In genomic region chr7:43248961-43249807, GRCh38 we compare ENCODE assay signal across 11 cellular contexts.
DNase-seq lines count a peak whose midpoint lies in the region; ATAC-seq and TF ChIP-seq lines count a peak whose summit lies in the region.
"Had no signal": no experiment of that assay in that cellular context is flagged by ENCODE, and none has a peak within 500 bp of the region (broad histone marks: within the 10 kb centered on the region; RNA-seq: fewer than 3 reads in every experiment).

No MANE protein-coding gene starts in this region.

- no peak overlapping the region for H3K4me3 ChIP-seq in left lung
- H3K4me3 ChIP-seq in urinary bladder (ENCODE audit: low read depth, low read length) = peak overlapping the region; percentile 25

- H3K4me1 ChIP-seq in left lung = no peaks in the 10 kb centered on the region
- no peaks in the 10 kb centered on the region for H3K4me1 ChIP-seq in urinary bladder (ENCODE audit: insufficient read depth)

- H3K9me3 ChIP-seq in left lung = no peaks in the 10 kb centered on the region

- H3K4me1 Mint-ChIP-seq in activated CD8-positive, alpha-beta T cell treated with anti-CD3 and anti-CD28 coated beads for 36 hours (ENCODE audit: low read depth) = no peaks in the 10 kb centered on the region
- no peaks in the 10 kb centered on the region for H3K4me1 Mint-ChIP-seq in activated T-helper 17 cell treated with anti-CD3 and anti-CD28 coated beads, Interleukin-2, amount 50 U/mL, for 72 hours

- peaks cover 0 to 23% of the 10 kb centered on the region in 2 donors for H3K27me3 ChIP-seq in left lung

- no peaks in the 10 kb centered on the region for H3K9me3 Mint-ChIP-seq in activated CD8-positive, alpha-beta T cell treated with anti-CD3 and anti-CD28 coated beads for 36 hours
- H3K9me3 Mint-ChIP-seq in activated T-helper 17 cell treated with anti-CD3 and anti-CD28 coated beads, Interleukin-2, amount 50 U/mL, for 72 hours = no peaks in the 10 kb centered on the region
- H3K9me3 Mint-ChIP-seq: activated T-cell treated with anti-CD3 and anti-CD28 coated beads, Interleukin-2, amount 50 U/mL, for 24 hours had no signal

- H3K27me3 Mint-ChIP-seq in activated CD8-positive, alpha-beta T cell treated with anti-CD3 and anti-CD28 coated beads for 36 hours = peaks cover 4% of the 10 kb centered on the region
- peaks cover 41% of the 10 kb centered on the region for H3K27me3 Mint-ChIP-seq in activated T-helper 17 cell treated with anti-CD3 and anti-CD28 coated beads, Interleukin-2, amount 50 U/mL, for 72 hours

- POLR2A ChIA-PET in activated CD8-positive, alpha-beta T cell treated with anti-CD3 and anti-CD28 coated beads for 36 hours (lab: Charles Lee) = no interaction called here

- no peak for TF ChIP-seq CTCF in left lung (IDR thresholded peaks at IDR 0.05)
- no peak for TF ChIP-seq CTCF in activated CD8-positive, alpha-beta T cell treated with anti-CD3 and anti-CD28 coated beads for 36 hours (IDR thresholded peaks at IDR 0.05)

- 40% methylated on average over 29 of the region's 29 CpGs for WGBS in urinary bladder

- CTCF ChIA-PET in activated CD8-positive, alpha-beta T cell treated with anti-CD3 and anti-CD28 coated beads for 36 hours (lab: Charles Lee) = interaction anchor here (1.4 kb wide), 1 partner anchor 12 kb away, joined by 5 read pairs; no protein-coding TSS in a partner anchor

- DNase-seq in NCI-H748 (lab: John Stamatoyannopoulos, UW; ENCODE audit: unreplicated experiment) = peak; percentile 4
- DNase-seq in NCI-H748 treated with DMSO at 0.1 percent for 48 hours (lab: John Stamatoyannopoulos, UW) = no peak
- peak; percentile 84 for DNase-seq in amniotic epithelial cell (ENCODE audit: low read depth)
- DNase-seq in left lung = peak; percentile 33 to 66
- no peak for DNase-seq in activated CD8-positive, alpha-beta T cell treated with anti-CD3 and anti-CD28 coated beads for 36 hours
- DNase-seq in KBM-7 = no peak
- DNase-seq: activated T-cell treated with anti-CD3 and anti-CD28 coated beads, Interleukin-2, amount 50 U/mL, for 24 hours; stimulated activated CD4-positive, alpha-beta T cell treated with anti-CD3 and anti-CD28 coated beads, Interleukin-2, amount 100 ng/mL, for 24 hours had no signal

- ATAC-seq in left lung = peak; percentile 86
- ATAC-seq in activated CD8-positive, alpha-beta T cell treated with anti-CD3 and anti-CD28 coated beads for 36 hours = no peak
- ATAC-seq in activated T-helper 17 cell treated with anti-CD3 and anti-CD28 coated beads, Interleukin-2, amount 50 U/mL, for 72 hours (replicated peaks) = no peak

- no peak overlapping the region for H3K4me3 Mint-ChIP-seq in activated CD8-positive, alpha-beta T cell treated with anti-CD3 and anti-CD28 coated beads for 36 hours
- H3K4me3 Mint-ChIP-seq in activated T-helper 17 cell treated with anti-CD3 and anti-CD28 coated beads, Interleukin-2, amount 50 U/mL, for 72 hours = no peak overlapping the region
- H3K4me3 Mint-ChIP-seq: activated T-cell treated with anti-CD3 and anti-CD28 coated beads, Interleukin-2, amount 50 U/mL, for 24 hours had no signal

- H3K36me3 ChIP-seq in left lung (no peaks in the 10 kb centered on the region), urinary bladder (ENCODE audit: insufficient read depth) (no peaks in the 10 kb centered on the region)

- H3K27ac Mint-ChIP-seq in activated CD8-positive, alpha-beta T cell treated with anti-CD3 and anti-CD28 coated beads for 36 hours = no peak overlapping the region
- no peak overlapping the region for H3K27ac Mint-ChIP-seq in activated T-helper 17 cell treated with anti-CD3 and anti-CD28 coated beads, Interleukin-2, amount 50 U/mL, for 72 hours
- H3K27ac Mint-ChIP-seq: activated T-cell treated with anti-CD3 and anti-CD28 coated beads, Interleukin-2, amount 50 U/mL, for 24 hours had no signal

- intact Hi-C loops in left lung (cut with DNase I) = no loop called here
- intact Hi-C loops in activated CD8-positive, alpha-beta T cell treated with anti-CD3 and anti-CD28 coated beads for 36 hours (cut with micrococcal nuclease) = no loop called here

- H3K36me3 Mint-ChIP-seq in activated CD8-positive, alpha-beta T cell treated with anti-CD3 and anti-CD28 coated beads for 36 hours (ENCODE audit: low read depth) = no peaks in the 10 kb centered on the region
- H3K36me3 Mint-ChIP-seq in activated T-helper 17 cell treated with anti-CD3 and anti-CD28 coated beads, Interleukin-2, amount 50 U/mL, for 72 hours (ENCODE audit: low read depth) = no peaks in the 10 kb centered on the region

- in situ Hi-C loops in KBM-7 (cut with MboI; ENCODE audit: low pct_unique_long_range_greater_than_20kb, low sequenced_read_pairs) = no loop called here

- no peak overlapping the region for H3K27ac ChIP-seq in left lung
- H3K27ac ChIP-seq in urinary bladder (ENCODE audit: low read depth) = peak overlapping the region; percentile 55
- H3K27ac ChIP-seq: 22Rv1 had no signal

Comparison
In these comparisons a context has a peak if more than half of its experiments do, and no peak if none do; other contexts are left out.
1. DNase-seq: peak in NCI-H748 (single experiment), amniotic epithelial cell (single experiment) and left lung (2 of 2); none in NCI-H748 treated with DMSO at 0.1 percent for 48 hours (single experiment), activated CD8-positive, alpha-beta T cell treated with anti-CD3 and anti-CD28 coated beads for 36 hours (single experiment) and KBM-7 (single experiment).